17 cellular contexts compared by ENCODE assay signal in genomic region chr12:131509706-131510105, GRCh38.
"Had no signal": no experiment of that assay in that cellular context is flagged by ENCODE, and none has a peak within 500 bp of the region (broad histone marks: within the 10 kb centered on the region; RNA-seq: fewer than 3 reads in every experiment).

No MANE protein-coding gene starts in this region.

- H3K27me3 ChIP-seq: ascending aorta, brain microvascular endothelial cell, testis had no signal

- H3K9me3 ChIP-seq: ascending aorta, heart right ventricle, testis had no signal

- ATAC-seq: activated CD8-positive, alpha-beta memory T cell treated with anti-CD3 and anti-CD28 coated beads, Interleukin-2, amount 10 ng/mL, durations not matched to agents 7 days and 5 days; activated naive CD4-positive, alpha-beta T cell treated with anti-CD3 and anti-CD28 coated beads, Interleukin-2, amount 50 U/mL, for 72 hours; heart right ventricle; left cardiac atrium; natural killer cell; sciatic nerve; stimulated activated naive B cell treated with anti-CD40 and anti-IgM and Interleukin-4, amounts not matched to agents 10 μg/mL and 1 μg/mL and 100 μg/mL, for 72 hours had no signal

- FAIRE-seq: endometrium, small intestine had no signal

- H3K4me1 ChIP-seq: ascending aorta had no signal

- H3K27ac ChIP-seq: ascending aorta, brain microvascular endothelial cell, heart right ventricle, testis had no signal

- H3K36me3 ChIP-seq: ascending aorta, brain microvascular endothelial cell, heart right ventricle had no signal

- H3K4me3 ChIP-seq: ascending aorta, heart right ventricle, testis had no signal

- DNase-seq: activated CD4-positive, alpha-beta memory T cell treated with anti-CD3 and anti-CD28 coated beads for 36 hours; activated CD4-positive, alpha-beta T cell treated with anti-CD3 and anti-CD28 coated beads for 48 hours; activated CD8-positive, alpha-beta memory T cell treated with anti-CD3 and anti-CD28 coated beads, Interleukin-2, amount 10 ng/mL, durations not matched to agents 7 days and 5 days; brain microvascular endothelial cell; central memory CD4-positive, alpha-beta T cell; cortex of kidney; heart right ventricle; left cardiac atrium; midbrain; natural killer cell; small intestine; stimulated activated naive B cell treated with anti-CD40 and anti-IgM and Interleukin-4, amounts not matched to agents 10 μg/mL and 1 μg/mL and 100 μg/mL, for 72 hours; testis had no signal
